18 cellular contexts compared by ENCODE assay signal in the genomic region with DNA sequence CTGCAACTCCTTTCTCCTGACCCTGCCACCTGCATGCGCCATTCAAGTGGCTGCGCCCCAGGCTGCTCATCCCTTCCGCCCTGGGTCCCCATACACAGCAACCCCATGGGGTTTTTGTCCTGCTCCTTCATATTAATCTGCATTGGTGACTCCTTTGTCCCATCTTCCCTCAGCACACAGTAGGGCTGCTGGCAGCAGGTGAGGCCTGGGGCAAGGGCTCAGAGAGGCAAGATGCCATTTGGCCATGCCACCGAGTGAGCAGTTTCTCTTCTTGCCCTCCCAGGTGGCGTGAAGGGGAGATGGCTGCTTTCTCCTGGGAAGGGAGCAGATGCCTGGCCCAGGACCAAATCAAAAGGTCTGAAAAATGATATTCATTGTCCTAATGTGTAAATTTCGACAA. TPM values are rescaled to one million over a fixed set of nuclear protein-coding genes. Genes with fewer than 3 reads are reported as not detected.
DNase-seq lines count a peak whose midpoint lies in the region; ATAC-seq and TF ChIP-seq lines count a peak whose summit lies in the region.
"Had no signal": no experiment of that assay in that cellular context is flagged by ENCODE, and none has a peak within 500 bp of the region (broad histone marks: within the 10 kb centered on the region; RNA-seq: fewer than 3 reads in every experiment).

No MANE protein-coding gene starts in this region.

- H3K4me3 Mint-ChIP-seq in chondrocyte (ENCODE audit: unreplicated experiment), result no peak overlapping the region

- no peak overlapping the region for H3K4me2 ChIP-seq in osteoblast (ENCODE audit: insufficient read depth, low read length)

- H3K27me3 Mint-ChIP-seq in chondrocyte (ENCODE audit: low read depth), result peaks cover 18% of the 10 kb centered on the region

- H2AFZ ChIP-seq in osteoblast (ENCODE audit: low read length), result no peak overlapping the region

- ATAC-seq in heart right ventricle (no peak), HG02840 (IDR thresholded peaks at IDR 0.05; ENCODE audit: low FRiP score, unreplicated experiment) (no peak)
- ATAC-seq: Panc1 had no signal

- H3K9me3 Mint-ChIP-seq in chondrocyte (ENCODE audit: low read depth), result no peaks in the 10 kb centered on the region

- H3K27ac ChIP-seq in right atrium auricular region (no peak overlapping the region), heart right ventricle (no peak overlapping the region), osteoblast (ENCODE audit: low read depth, low read length) (no peak overlapping the region)

- H3K4me1 ChIP-seq in right atrium auricular region (peaks cover 0 to 2% of the 10 kb centered on the region in 2 donors), heart right ventricle (peaks cover 0 to 11% (median 5%) of the 10 kb centered on the region in 9 donors), osteoblast (ENCODE audit: insufficient read depth, low read length) (no peaks in the 10 kb centered on the region)

- intact Hi-C loops in heart right ventricle (cut with DNase I), result no loop called here

- peaks cover 4% of the 10 kb centered on the region for H3K4me1 Mint-ChIP-seq in chondrocyte (ENCODE audit: low read depth)

- peaks cover 43% of the 10 kb centered on the region for H3K79me2 ChIP-seq in osteoblast (ENCODE audit: insufficient read depth, low read length)

- no peaks in the 10 kb centered on the region for H3K36me3 ChIP-seq in right atrium auricular region
- H3K36me3 ChIP-seq in heart right ventricle, result no peaks in the 10 kb centered on the region
- H3K36me3 ChIP-seq in osteoblast (ENCODE audit: insufficient read depth, low read length), result peaks cover 65% of the 10 kb centered on the region

- peak; percentile 21 for DNase-seq in right atrium auricular region (ENCODE audit: low spot score)
- DNase-seq in heart right ventricle, result no peak
- DNase-seq in chondrocyte (ENCODE audit: low spot score), result peak; percentile 48
- DNase-seq in osteoblast (ENCODE audit: insufficient read length, low spot score, missing footprints), result peak; percentile 42
- peak; percentile 17 for DNase-seq in ureter (ENCODE audit: low spot score)
- no peak for DNase-seq in occipital lobe (lab: John Stamatoyannopoulos, UW)
- no peak for DNase-seq in NCI-H2171 (lab: John Stamatoyannopoulos, UW)
- DNase-seq: C1 segment of cervical spinal cord, DMS79, NCI-H1417 treated with DMSO at 0.1 percent for 48 hours, NCI-H1930, NCI-H69 had no signal

- H3K4me3 ChIP-seq in right atrium auricular region, result no peak overlapping the region
- H3K4me3 ChIP-seq in heart right ventricle, result no peak overlapping the region
- H3K4me3 ChIP-seq in osteoblast (ENCODE audit: insufficient read depth, low read length), result no peak overlapping the region

- no peak overlapping the region for H3K27ac Mint-ChIP-seq in chondrocyte (ENCODE audit: unreplicated experiment)

- no peaks in the 10 kb centered on the region for H3K27me3 ChIP-seq in right atrium auricular region
- H3K27me3 ChIP-seq in heart right ventricle, result peaks cover 0 to 68% (median 47%) of the 10 kb centered on the region in 7 donors
- peaks cover 6% of the 10 kb centered on the region for H3K27me3 ChIP-seq in osteoblast (ENCODE audit: insufficient read depth, low read length)

- WGBS in heart right ventricle, 2 donors, result 93 to 96% methylated on average over 6 of the region's 6 CpGs

- H3K9me3 ChIP-seq in right atrium auricular region, result no peaks in the 10 kb centered on the region
- H3K9me3 ChIP-seq in heart right ventricle, result no peaks in the 10 kb centered on the region
- no peaks in the 10 kb centered on the region for H3K9me3 ChIP-seq in osteoblast (ENCODE audit: low read depth, low read length)

- TF ChIP-seq CTCF in right atrium auricular region (IDR thresholded peaks at IDR 0.05), result no peak
- TF ChIP-seq CTCF in heart right ventricle (IDR thresholded peaks at IDR 0.05), result no peak
- no peak for TF ChIP-seq CTCF in chondrocyte (IDR thresholded peaks at IDR 0.05)
- no peak for TF ChIP-seq CTCF in osteoblast (IDR thresholded peaks at IDR 0.05; ENCODE audit: extremely low read depth, low read depth, low read length)

- H3K36me3 Mint-ChIP-seq in chondrocyte (ENCODE audit: low read depth), result no peaks in the 10 kb centered on the region

- peaks cover 8% of the 10 kb centered on the region for H4K20me1 ChIP-seq in osteoblast (ENCODE audit: insufficient read depth, low read length)

RNA-seq across cellular contexts. Expression of a gene that starts 9.1 kb away (rescaled TPM):
- not detected for total RNA-seq in right atrium auricular region
- not detected for total RNA-seq in heart right ventricle
- not detected for polyA plus RNA-seq in heart right ventricle
- total RNA-seq in chondrocyte, result 0.02 TPM in 1 of 3 replicates, not detected in the others
- not detected in 2 replicates for total RNA-seq in osteoblast
- total RNA-seq in ureter, result not detected
- not detected for total RNA-seq in occipital lobe
- total RNA-seq: G401, H7, HT-29, SK-MEL-5 had no signal

Comparison
In these comparisons a context has a peak if more than half of its experiments do, and no peak if none do; other contexts are left out.
1. DNase-seq: peak in right atrium auricular region (single experiment), chondrocyte (single experiment), osteoblast (single experiment) and ureter (single experiment); none in heart right ventricle (0 of 2), occipital lobe (single experiment) and NCI-H2171 (single experiment).